9 cellular contexts compared by ENCODE assay signal in the genomic region with DNA sequence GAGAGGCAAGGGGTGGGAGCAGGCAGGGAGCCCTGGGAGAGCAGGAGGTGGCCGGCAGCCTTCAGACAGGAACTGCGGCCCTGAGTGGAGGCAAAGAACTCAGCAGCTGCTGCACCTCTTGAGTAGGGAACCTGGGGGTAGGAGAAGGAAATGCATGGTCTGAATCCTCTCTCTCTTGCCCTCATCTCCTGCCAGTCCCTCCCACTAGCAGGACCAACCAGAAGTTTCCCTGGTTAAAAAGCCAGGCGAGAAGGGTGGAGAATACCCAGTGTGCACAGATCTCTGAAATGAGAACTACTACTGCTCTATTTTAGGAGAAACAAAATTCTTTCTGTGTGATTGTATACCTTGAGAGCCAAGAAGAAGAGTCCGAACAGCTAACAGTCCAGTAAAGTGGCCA. TPM values are rescaled to one million over a fixed set of nuclear protein-coding genes. Genes with fewer than 3 reads are reported as not detected.
A peak's percentile ranks its signal among the peaks of the same experiment; 100 is the strongest.
DNase-seq lines count a peak whose midpoint lies in the region; ATAC-seq and TF ChIP-seq lines count a peak whose summit lies in the region.
"Had no signal": no experiment of that assay in that cellular context is flagged by ENCODE, and none has a peak within 500 bp of the region (broad histone marks: within the 10 kb centered on the region; RNA-seq: fewer than 3 reads in every experiment).

No MANE protein-coding gene starts in this region.

- TF ChIP-seq CTCF in DND-41 (IDR thresholded peaks at IDR 0.05; ENCODE audit: borderline replicate concordance, extremely low read depth, low read length, poor library complexity, severe bottlenecking) (no peak), gastroesophageal sphincter (IDR thresholded peaks at IDR 0.05) (peak in 2 of 4 experiments; percentile 43 to 60), progenitor cell of endocrine pancreas (IDR thresholded peaks at IDR 0.05; ENCODE audit: unreplicated experiment) (no peak)

- peaks cover 3% of the 10 kb centered on the region for H3K9me3 Mint-ChIP-seq in progenitor cell of endocrine pancreas (ENCODE audit: low read depth)

- H4K20me1 ChIP-seq in DND-41 (ENCODE audit: insufficient read depth, low read length): peaks cover 25% of the 10 kb centered on the region; the same call in 1 of the 2 replicates

- no peak overlapping the region for H3K9ac ChIP-seq in DND-41 (ENCODE audit: low read depth, low read length)

- H3K27ac ChIP-seq in DND-41 (ENCODE audit: low read length): no peak overlapping the region
- H3K27ac ChIP-seq in gastroesophageal sphincter: peak overlapping the region; percentile 73 to 92 (median 80)
- no peak overlapping the region for H3K27ac ChIP-seq in caudate nucleus (ENCODE audit: low read depth, low read length)
- H3K27ac ChIP-seq: ovary had no signal

- no peak overlapping the region for H3K4me2 ChIP-seq in DND-41 (ENCODE audit: insufficient read depth, low read length)

- no peak for TF ChIP-seq POLR2A in gastroesophageal sphincter (IDR thresholded peaks at IDR 0.05)

- no peaks in the 10 kb centered on the region for H3K27me3 Mint-ChIP-seq in progenitor cell of endocrine pancreas

- peaks cover 24% of the 10 kb centered on the region; the same call in 1 of the 2 replicates for H3K36me3 ChIP-seq in DND-41 (ENCODE audit: insufficient read depth, low read length)
- peaks cover 0 to 23% of the 10 kb centered on the region in 2 donors for H3K36me3 ChIP-seq in gastroesophageal sphincter
- H3K36me3 ChIP-seq: ovary had no signal

- H3K9me3 ChIP-seq in DND-41 (ENCODE audit: insufficient read depth, low read length, severe bottlenecking): no peaks in the 10 kb centered on the region
- H3K9me3 ChIP-seq in gastroesophageal sphincter: no peaks in the 10 kb centered on the region
- H3K9me3 ChIP-seq: ovary had no signal

- H2AFZ ChIP-seq in DND-41 (ENCODE audit: low read depth, low read length): no peak overlapping the region

- ATAC-seq in DND-41 (ENCODE audit: insufficient read depth, low read depth) (peak; percentile 52; the same call in 2 of the 3 replicates), gastroesophageal sphincter (peak; percentile 77), HG03280 (IDR thresholded peaks at IDR 0.05; ENCODE audit: unreplicated experiment) (no peak)

- H3K27me3 ChIP-seq in DND-41 (ENCODE audit: insufficient read depth, low read length, poor library complexity) (no peaks in the 10 kb centered on the region), gastroesophageal sphincter (no peaks in the 10 kb centered on the region)
- H3K27me3 ChIP-seq: ovary had no signal

- H3K4me3 ChIP-seq in DND-41 (ENCODE audit: low read depth in 1 of 2, low read length in 2 of 2) (no peak overlapping the region), gastroesophageal sphincter (no peak overlapping the region)
- H3K4me3 ChIP-seq: ovary had no signal

- peaks cover 20% of the 10 kb centered on the region for H3K79me2 ChIP-seq in DND-41 (ENCODE audit: insufficient read depth, low read length)

- no peak overlapping the region for H3K4me3 Mint-ChIP-seq in progenitor cell of endocrine pancreas (ENCODE audit: low read depth)

- H3K4me1 ChIP-seq in DND-41 (ENCODE audit: insufficient read depth, low read length) (no peaks in the 10 kb centered on the region), gastroesophageal sphincter (peaks cover 0 to 52% (median 9%) of the 10 kb centered on the region in 3 donors)

- DNase-seq in DND-41: no peak
- DNase-seq in UCSD-AML1 (lab: John Stamatoyannopoulos, UW; ENCODE audit: unreplicated experiment): peak; percentile 57
- DNase-seq in progenitor cell of endocrine pancreas (ENCODE audit: low spot score, unreplicated experiment): no peak
- DNase-seq in caudate nucleus (lab: John Stamatoyannopoulos, UW): no peak
- no peak for DNase-seq in SW 1271 (lab: John Stamatoyannopoulos, UW)
- DNase-seq in stimulated activated CD4-positive, alpha-beta T cell treated with anti-CD3 and anti-CD28 coated beads, Interleukin-12 subunit alpha, Interleukin-12 subunit beta, amount 100 ng/mL, for 4 hours: no peak

- no peak for TF ChIP-seq EP300 in gastroesophageal sphincter (IDR thresholded peaks at IDR 0.05)

- peaks cover 3% of the 10 kb centered on the region for H3K4me1 Mint-ChIP-seq in progenitor cell of endocrine pancreas (ENCODE audit: low read depth)

- peak overlapping the region; percentile 89 for H3K27ac Mint-ChIP-seq in progenitor cell of endocrine pancreas

- H3K36me3 Mint-ChIP-seq in progenitor cell of endocrine pancreas (ENCODE audit: insufficient read depth): peaks cover 9% of the 10 kb centered on the region

- 32 to 50% methylated on average over 2 to 4 of the region's 4 CpGs for WGBS in gastroesophageal sphincter (ENCODE audit: low coverage in 1 of 2), 2 donors

RNA-seq across cellular contexts. Expression of gene WRNIP1, which starts 25.4 kb away (rescaled TPM):
- total RNA-seq in gastroesophageal sphincter (10 to 100 TPM; 48.1 to 66.1 (median 57.1) TPM), progenitor cell of endocrine pancreas (40.4 and 42.5 TPM in 2 replicates)

RNA-seq across cellular contexts. Expression of gene MYLK4, which starts 39.9 kb away (rescaled TPM):
- 1 to 10 TPM in 1 of 4 donors, under 1 TPM in 3; 0.31 to 1.2 (median 0.56) TPM for total RNA-seq in gastroesophageal sphincter
- total RNA-seq in progenitor cell of endocrine pancreas: 0.60 and 0.80 TPM in 2 replicates

RNA-seq across cellular contexts. Expression of gene SERPINB1, which starts 51.1 kb away (rescaled TPM):
- total RNA-seq in gastroesophageal sphincter: 10 to 100 TPM; 24.8 to 79.0 (median 45.4) TPM
- total RNA-seq in progenitor cell of endocrine pancreas: 57.4 and 61.6 TPM in 2 replicates

Comparison
In these comparisons a context has a peak if more than half of its experiments do, and no peak if none do; other contexts are left out.
1. H3K27ac ChIP-seq: peak in gastroesophageal sphincter (4 of 4); none in DND-41 (single experiment) and caudate nucleus (single experiment).